ENCODE assay signal across 24 cellular contexts in genomic region chr10:133082685-133083421, GRCh38. TPM values are rescaled to one million over a fixed set of nuclear protein-coding genes. Genes with fewer than 3 reads are reported as not detected.
"Had no signal": no experiment of that assay in that cellular context is flagged by ENCODE, and none has a peak within 500 bp of the region (broad histone marks: within the 10 kb centered on the region; RNA-seq: fewer than 3 reads in every experiment).

No MANE protein-coding gene starts in this region.

- H3K27ac ChIP-seq: body of pancreas, cardiac muscle cell, esophagus muscularis mucosa, gastrocnemius medialis, lower lobe of right lung, neutrophil, pancreas, psoas muscle, tibial nerve had no signal

- H3K4me1 Mint-ChIP-seq: activated CD4-positive, alpha-beta memory T cell treated with anti-CD3 and anti-CD28 coated beads, Interleukin-2, amount 10 ng/mL, durations not matched to agents 7 days and 5 days; activated CD4-positive, alpha-beta T cell treated with anti-CD3 and anti-CD28 coated beads, Interleukin-2, amount 10 ng/mL, durations not matched to agents 24 days and 14 days; activated naive CD4-positive, alpha-beta T cell treated with anti-CD3 and anti-CD28 coated beads, Interleukin-2, amount 10 ng/mL, durations not matched to agents 7 days and 5 days had no signal

- H3K36me3 Mint-ChIP-seq: activated naive CD4-positive, alpha-beta T cell treated with anti-CD3 and anti-CD28 coated beads, Interleukin-2, amount 10 ng/mL, durations not matched to agents 7 days and 5 days; naive thymus-derived CD4-positive, alpha-beta T cell had no signal

- H3K4me3 Mint-ChIP-seq: activated CD4-positive, alpha-beta memory T cell treated with anti-CD3 and anti-CD28 coated beads, Interleukin-2, amount 10 ng/mL, durations not matched to agents 7 days and 5 days; activated CD4-positive, alpha-beta T cell treated with anti-CD3 and anti-CD28 coated beads, Interleukin-2, amount 10 ng/mL, durations not matched to agents 24 days and 14 days; activated naive CD4-positive, alpha-beta T cell treated with anti-CD3 and anti-CD28 coated beads, Interleukin-2, amount 10 ng/mL, durations not matched to agents 7 days and 5 days; activated T-cell treated with anti-CD3 and anti-CD28 coated beads, Interleukin-2, amount 50 U/mL, for 72 hours; naive thymus-derived CD4-positive, alpha-beta T cell; stimulated activated naive CD8-positive, alpha-beta T cell treated with anti-CD3 and anti-CD28 coated beads, Interleukin-15, Interleukin-2, amounts not matched to agents 100 ng/mL and 50 ng/mL, for 24 hours had no signal

- H3K4me1 ChIP-seq: lower lobe of right lung, pancreas, psoas muscle had no signal

- H3K36me3 ChIP-seq: cardiac muscle cell, esophagus muscularis mucosa, gastrocnemius medialis, lower lobe of right lung, neutrophil, pancreas, tibial nerve had no signal

- DNase-seq: activated CD4-positive, alpha-beta memory T cell treated with anti-CD3 and anti-CD28 coated beads, Interleukin-2, amount 10 ng/mL, durations not matched to agents 7 days and 5 days; activated CD4-positive, alpha-beta T cell treated with anti-CD3 and anti-CD28 coated beads, Interleukin-2, amount 10 ng/mL, durations not matched to agents 24 days and 14 days; activated effector memory CD4-positive, alpha-beta T cell treated with Interleukin-2 at 50 U/mL for 16 hours; activated naive CD4-positive, alpha-beta T cell treated with anti-CD3 and anti-CD28 coated beads, Interleukin-2, amount 10 ng/mL, durations not matched to agents 7 days and 5 days; activated T-cell treated with anti-CD3 and anti-CD28 coated beads, Interleukin-2, amount 50 U/mL, for 72 hours; body of pancreas; gastrocnemius medialis; lower lobe of right lung; psoas muscle; stimulated activated CD4-positive, alpha-beta T cell treated with anti-CD3 and anti-CD28 coated beads, Interleukin-12 subunit alpha, Interleukin-12 subunit beta, amount 100 ng/mL, for 4 hours had no signal

- H3K9me3 Mint-ChIP-seq: activated CD4-positive, alpha-beta memory T cell treated with anti-CD3 and anti-CD28 coated beads, Interleukin-2, amount 10 ng/mL, durations not matched to agents 7 days and 5 days; activated CD4-positive, alpha-beta T cell treated with anti-CD3 and anti-CD28 coated beads, Interleukin-2, amount 10 ng/mL, durations not matched to agents 24 days and 14 days; activated naive CD4-positive, alpha-beta T cell treated with anti-CD3 and anti-CD28 coated beads, Interleukin-2, amount 10 ng/mL, durations not matched to agents 7 days and 5 days; activated T-cell treated with anti-CD3 and anti-CD28 coated beads, Interleukin-2, amount 50 U/mL, for 72 hours; naive thymus-derived CD4-positive, alpha-beta T cell; stimulated activated naive CD8-positive, alpha-beta T cell treated with anti-CD3 and anti-CD28 coated beads, Interleukin-15, Interleukin-2, amounts not matched to agents 100 ng/mL and 50 ng/mL, for 24 hours had no signal

- H3K27ac Mint-ChIP-seq: activated CD4-positive, alpha-beta memory T cell treated with anti-CD3 and anti-CD28 coated beads, Interleukin-2, amount 10 ng/mL, durations not matched to agents 7 days and 5 days; activated CD4-positive, alpha-beta T cell treated with anti-CD3 and anti-CD28 coated beads, Interleukin-2, amount 10 ng/mL, durations not matched to agents 24 days and 14 days; activated naive CD4-positive, alpha-beta T cell treated with anti-CD3 and anti-CD28 coated beads, Interleukin-2, amount 10 ng/mL, durations not matched to agents 7 days and 5 days; activated T-cell treated with anti-CD3 and anti-CD28 coated beads, Interleukin-2, amount 50 U/mL, for 72 hours; naive thymus-derived CD4-positive, alpha-beta T cell; stimulated activated naive CD8-positive, alpha-beta T cell treated with anti-CD3 and anti-CD28 coated beads, Interleukin-15, Interleukin-2, amounts not matched to agents 100 ng/mL and 50 ng/mL, for 24 hours had no signal

- H3K4me3 ChIP-seq: body of pancreas, cardiac muscle cell, esophagus muscularis mucosa, gastrocnemius medialis, lower lobe of right lung, pancreas, psoas muscle, tibial nerve had no signal

- ATAC-seq: activated T-cell treated with anti-CD3 and anti-CD28 coated beads, Interleukin-2, amount 50 U/mL, for 72 hours; body of pancreas; gastrocnemius medialis; left lobe of liver; naive thymus-derived CD4-positive, alpha-beta T cell; pancreas; psoas muscle; right cardiac atrium had no signal

- H3K9me3 ChIP-seq: body of pancreas, esophagus muscularis mucosa, gastrocnemius medialis, lower lobe of right lung, neutrophil, pancreas, psoas muscle, tibial nerve had no signal

RNA-seq across cellular contexts. Expression of gene ADGRA1, which starts 4.9 kb away (rescaled TPM):
- total RNA-seq: activated CD4-positive, alpha-beta memory T cell treated with anti-CD3 and anti-CD28 coated beads, Interleukin-2, amount 10 ng/mL, durations not matched to agents 7 days and 5 days; activated CD4-positive, alpha-beta T cell treated with anti-CD3 and anti-CD28 coated beads, Interleukin-2, amount 10 ng/mL, durations not matched to agents 24 days and 14 days; activated T-cell treated with anti-CD3 and anti-CD28 coated beads, Interleukin-2, amount 50 U/mL, for 72 hours; dermis microvascular lymphatic vessel endothelial cell; gastrocnemius medialis; mesenteric fat pad; naive thymus-derived CD4-positive, alpha-beta T cell; T-helper 2 cell treated with Interferon-gamma antibody and Interleukin-4, amounts not matched to agents 100 ng/mL and 5 ng/mL, for 36 hours; urinary bladder had no signal
- polyA plus RNA-seq: keratinocyte; naive thymus-derived CD4-positive, alpha-beta T cell had no signal
